In genomic region chr11:120645639-120646038, GRCh38 we compare ENCODE assay signal across 1 cellular context.
TF ChIP-seq lines count a peak whose summit lies in the region.

No MANE protein-coding gene starts in this region.

TF ChIP-seq in GM23338, 12 proteins besides CTCF, POLR2A, EP300 and RAD21:
- TF ChIP-seq, protein P1, sequence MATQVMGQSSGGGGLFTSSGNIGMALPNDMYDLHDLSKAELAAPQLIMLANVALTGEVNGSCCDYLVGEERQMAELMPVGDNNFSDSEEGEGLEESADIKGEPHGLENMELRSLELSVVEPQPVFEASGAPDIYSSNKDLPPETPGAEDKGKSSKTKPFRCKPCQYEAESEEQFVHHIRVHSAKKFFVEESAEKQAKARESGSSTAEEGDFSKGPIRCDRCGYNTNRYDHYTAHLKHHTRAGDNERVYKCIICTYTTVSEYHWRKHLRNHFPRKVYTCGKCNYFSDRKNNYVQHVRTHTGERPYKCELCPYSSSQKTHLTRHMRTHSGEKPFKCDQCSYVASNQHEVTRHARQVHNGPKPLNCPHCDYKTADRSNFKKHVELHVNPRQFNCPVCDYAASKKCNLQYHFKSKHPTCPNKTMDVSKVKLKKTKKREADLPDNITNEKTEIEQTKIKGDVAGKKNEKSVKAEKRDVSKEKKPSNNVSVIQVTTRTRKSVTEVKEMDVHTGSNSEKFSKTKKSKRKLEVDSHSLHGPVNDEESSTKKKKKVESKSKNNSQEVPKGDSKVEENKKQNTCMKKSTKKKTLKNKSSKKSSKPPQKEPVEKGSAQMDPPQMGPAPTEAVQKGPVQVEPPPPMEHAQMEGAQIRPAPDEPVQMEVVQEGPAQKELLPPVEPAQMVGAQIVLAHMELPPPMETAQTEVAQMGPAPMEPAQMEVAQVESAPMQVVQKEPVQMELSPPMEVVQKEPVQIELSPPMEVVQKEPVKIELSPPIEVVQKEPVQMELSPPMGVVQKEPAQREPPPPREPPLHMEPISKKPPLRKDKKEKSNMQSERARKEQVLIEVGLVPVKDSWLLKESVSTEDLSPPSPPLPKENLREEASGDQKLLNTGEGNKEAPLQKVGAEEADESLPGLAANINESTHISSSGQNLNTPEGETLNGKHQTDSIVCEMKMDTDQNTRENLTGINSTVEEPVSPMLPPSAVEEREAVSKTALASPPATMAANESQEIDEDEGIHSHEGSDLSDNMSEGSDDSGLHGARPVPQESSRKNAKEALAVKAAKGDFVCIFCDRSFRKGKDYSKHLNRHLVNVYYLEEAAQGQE (IDR thresholded peaks at IDR 0.05; ENCODE audit: unreplicated experiment): no peak
- TF ChIP-seq EZH2 (IDR thresholded peaks at IDR 0.05; ENCODE audit: low read depth, unreplicated experiment) (no peak), POLR2AphosphoS5 (IDR thresholded peaks at IDR 0.05; ENCODE audit: low read depth) (peak; percentile 55), ZNF114 (CRISPR knock-in tag; IDR thresholded peaks at IDR 0.05) (no peak), JUNB (IDR thresholded peaks at IDR 0.05; ENCODE audit: unreplicated experiment) (no peak), NANOG (IDR thresholded peaks at IDR 0.05; ENCODE audit: borderline replicate concordance) (peak; percentile 97), STAT1 (IDR thresholded peaks at IDR 0.05; ENCODE audit: unreplicated experiment) (no peak), ZNF331 (CRISPR knock-in tag; IDR thresholded peaks at IDR 0.05; ENCODE audit: low read depth) (0 out of 2 replicates have a peak, but pooled peaks have one; percentile 12), EZH2phosphoT487 (IDR thresholded peaks at IDR 0.05; ENCODE audit: unreplicated experiment) (no peak), CREB1 (CRISPR knock-in tag; IDR thresholded peaks at IDR 0.05; ENCODE audit: low read depth) (peak; percentile 51)
- TF ChIP-seq, protein P2, sequence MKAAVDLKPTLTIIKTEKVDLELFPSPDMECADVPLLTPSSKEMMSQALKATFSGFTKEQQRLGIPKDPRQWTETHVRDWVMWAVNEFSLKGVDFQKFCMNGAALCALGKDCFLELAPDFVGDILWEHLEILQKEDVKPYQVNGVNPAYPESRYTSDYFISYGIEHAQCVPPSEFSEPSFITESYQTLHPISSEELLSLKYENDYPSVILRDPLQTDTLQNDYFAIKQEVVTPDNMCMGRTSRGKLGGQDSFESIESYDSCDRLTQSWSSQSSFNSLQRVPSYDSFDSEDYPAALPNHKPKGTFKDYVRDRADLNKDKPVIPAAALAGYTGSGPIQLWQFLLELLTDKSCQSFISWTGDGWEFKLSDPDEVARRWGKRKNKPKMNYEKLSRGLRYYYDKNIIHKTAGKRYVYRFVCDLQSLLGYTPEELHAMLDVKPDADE (IDR thresholded peaks at IDR 0.05): peak; percentile 11; the same call in 1 of the 2 replicates
- TF ChIP-seq, protein P3, sequence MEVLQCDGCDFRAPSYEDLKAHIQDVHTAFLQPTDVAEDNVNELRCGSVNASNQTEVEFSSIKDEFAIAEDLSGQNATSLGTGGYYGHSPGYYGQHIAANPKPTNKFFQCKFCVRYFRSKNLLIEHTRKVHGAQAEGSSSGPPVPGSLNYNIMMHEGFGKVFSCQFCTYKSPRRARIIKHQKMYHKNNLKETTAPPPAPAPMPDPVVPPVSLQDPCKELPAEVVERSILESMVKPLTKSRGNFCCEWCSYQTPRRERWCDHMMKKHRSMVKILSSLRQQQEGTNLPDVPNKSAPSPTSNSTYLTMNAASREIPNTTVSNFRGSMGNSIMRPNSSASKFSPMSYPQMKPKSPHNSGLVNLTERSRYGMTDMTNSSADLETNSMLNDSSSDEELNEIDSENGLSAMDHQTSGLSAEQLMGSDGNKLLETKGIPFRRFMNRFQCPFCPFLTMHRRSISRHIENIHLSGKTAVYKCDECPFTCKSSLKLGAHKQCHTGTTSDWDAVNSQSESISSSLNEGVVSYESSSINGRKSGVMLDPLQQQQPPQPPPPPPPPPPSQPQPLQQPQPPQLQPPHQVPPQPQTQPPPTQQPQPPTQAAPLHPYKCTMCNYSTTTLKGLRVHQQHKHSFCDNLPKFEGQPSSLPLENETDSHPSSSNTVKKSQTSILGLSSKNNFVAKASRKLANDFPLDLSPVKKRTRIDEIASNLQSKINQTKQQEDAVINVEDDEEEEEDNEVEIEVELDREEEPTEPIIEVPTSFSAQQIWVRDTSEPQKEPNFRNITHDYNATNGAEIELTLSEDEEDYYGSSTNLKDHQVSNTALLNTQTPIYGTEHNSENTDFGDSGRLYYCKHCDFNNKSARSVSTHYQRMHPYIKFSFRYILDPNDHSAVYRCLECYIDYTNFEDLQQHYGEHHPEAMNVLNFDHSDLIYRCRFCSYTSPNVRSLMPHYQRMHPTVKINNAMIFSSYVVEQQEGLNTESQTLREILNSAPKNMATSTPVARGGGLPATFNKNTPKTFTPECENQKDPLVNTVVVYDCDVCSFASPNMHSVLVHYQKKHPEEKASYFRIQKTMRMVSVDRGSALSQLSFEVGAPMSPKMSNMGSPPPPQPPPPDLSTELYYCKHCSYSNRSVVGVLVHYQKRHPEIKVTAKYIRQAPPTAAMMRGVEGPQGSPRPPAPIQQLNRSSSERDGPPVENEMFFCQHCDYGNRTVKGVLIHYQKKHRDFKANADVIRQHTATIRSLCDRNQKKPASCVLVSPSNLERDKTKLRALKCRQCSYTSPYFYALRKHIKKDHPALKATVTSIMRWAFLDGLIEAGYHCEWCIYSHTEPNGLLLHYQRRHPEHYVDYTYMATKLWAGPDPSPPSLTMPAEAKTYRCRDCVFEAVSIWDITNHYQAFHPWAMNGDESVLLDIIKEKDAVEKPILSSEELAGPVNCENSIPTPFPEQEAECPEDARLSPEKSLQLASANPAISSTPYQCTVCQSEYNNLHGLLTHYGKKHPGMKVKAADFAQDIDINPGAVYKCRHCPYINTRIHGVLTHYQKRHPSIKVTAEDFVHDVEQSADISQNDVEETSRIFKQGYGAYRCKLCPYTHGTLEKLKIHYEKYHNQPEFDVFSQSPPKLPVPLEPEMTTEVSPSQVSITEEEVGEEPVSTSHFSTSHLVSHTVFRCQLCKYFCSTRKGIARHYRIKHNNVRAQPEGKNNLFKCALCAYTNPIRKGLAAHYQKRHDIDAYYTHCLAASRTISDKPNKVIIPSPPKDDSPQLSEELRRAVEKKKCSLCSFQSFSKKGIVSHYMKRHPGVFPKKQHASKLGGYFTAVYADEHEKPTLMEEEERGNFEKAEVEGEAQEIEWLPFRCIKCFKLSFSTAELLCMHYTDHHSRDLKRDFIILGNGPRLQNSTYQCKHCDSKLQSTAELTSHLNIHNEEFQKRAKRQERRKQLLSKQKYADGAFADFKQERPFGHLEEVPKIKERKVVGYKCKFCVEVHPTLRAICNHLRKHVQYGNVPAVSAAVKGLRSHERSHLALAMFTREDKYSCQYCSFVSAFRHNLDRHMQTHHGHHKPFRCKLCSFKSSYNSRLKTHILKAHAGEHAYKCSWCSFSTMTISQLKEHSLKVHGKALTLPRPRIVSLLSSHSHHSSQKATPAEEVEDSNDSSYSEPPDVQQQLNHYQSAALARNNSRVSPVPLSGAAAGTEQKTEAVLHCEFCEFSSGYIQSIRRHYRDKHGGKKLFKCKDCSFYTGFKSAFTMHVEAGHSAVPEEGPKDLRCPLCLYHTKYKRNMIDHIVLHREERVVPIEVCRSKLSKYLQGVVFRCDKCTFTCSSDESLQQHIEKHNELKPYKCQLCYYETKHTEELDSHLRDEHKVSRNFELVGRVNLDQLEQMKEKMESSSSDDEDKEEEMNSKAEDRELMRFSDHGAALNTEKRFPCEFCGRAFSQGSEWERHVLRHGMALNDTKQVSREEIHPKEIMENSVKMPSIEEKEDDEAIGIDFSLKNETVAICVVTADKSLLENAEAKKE (CRISPR knock-in tag; IDR thresholded peaks at IDR 0.05): peak; percentile 73
